ENCODE assay signal across 7 cellular contexts in genomic region chr5:126499742-126500396, GRCh38.
DNase-seq lines count a peak whose midpoint lies in the region; ATAC-seq, FAIRE-seq and TF ChIP-seq lines count a peak whose summit lies in the region.

No MANE protein-coding gene starts in this region.

- H3K4me1 Mint-ChIP-seq in activated T-helper 17 cell treated with anti-CD3 and anti-CD28 coated beads, Interleukin-2, amount 50 U/mL, for 72 hours: no peaks in the 10 kb centered on the region

- no peaks in the 10 kb centered on the region for H3K36me3 Mint-ChIP-seq in activated T-helper 17 cell treated with anti-CD3 and anti-CD28 coated beads, Interleukin-2, amount 50 U/mL, for 72 hours (ENCODE audit: low read depth)

- no peak overlapping the region for H3K27ac ChIP-seq in KMS-11

- H3K27me3 ChIP-seq in KMS-11 (ENCODE audit: insufficient read depth, low read depth): no peaks in the 10 kb centered on the region

- H3K9ac ChIP-seq in KMS-11: no peak overlapping the region

- no peaks in the 10 kb centered on the region for H3K79me2 ChIP-seq in KMS-11 (ENCODE audit: insufficient read depth, low read depth)

- DNase-seq in GM03348 (ENCODE audit: low spot score) (peak; percentile 27), left colon (no peak), HTR-8/SVneo (ENCODE audit: insufficient read length, low spot score) (no peak)
- DNase-seq in activated CD4-positive, CD25-positive, alpha-beta regulatory T cell (lab: John Stamatoyannopoulos, UW): no peak

- H3K4me3 ChIP-seq in KMS-11 (IDR thresholded peaks at IDR 0.05; ENCODE audit: insufficient read depth, low read depth, low read length): no peak overlapping the region

- H2AFZ ChIP-seq in KMS-11 (ENCODE audit: low read depth): no peak overlapping the region

- peak; percentile 67 for TF ChIP-seq CTCF in KMS-11 (conservative IDR thresholded peaks at IDR 0.05; ENCODE audit: low read depth, low read length)

- ATAC-seq in GM21381 (IDR thresholded peaks at IDR 0.05; ENCODE audit: unreplicated experiment) (peak; percentile 72), left colon (peak; percentile 53)
- ATAC-seq in activated T-helper 17 cell treated with anti-CD3 and anti-CD28 coated beads, Interleukin-2, amount 50 U/mL, for 72 hours (replicated peaks): peak; percentile 27

- H3K27me3 Mint-ChIP-seq in activated T-helper 17 cell treated with anti-CD3 and anti-CD28 coated beads, Interleukin-2, amount 50 U/mL, for 72 hours: no peaks in the 10 kb centered on the region

- no peak overlapping the region for H3K4me3 Mint-ChIP-seq in activated T-helper 17 cell treated with anti-CD3 and anti-CD28 coated beads, Interleukin-2, amount 50 U/mL, for 72 hours

- intact Hi-C loops in left colon (cut with DNase I, micrococcal nuclease): no loop called here

- FAIRE-seq in HTR-8/SVneo (lab: Jason Lieb, UNC): no peak

- H3K4me2 ChIP-seq in KMS-11: no peak overlapping the region

- H4K20me1 ChIP-seq in KMS-11 (ENCODE audit: insufficient read depth): no peaks in the 10 kb centered on the region

- no peaks in the 10 kb centered on the region for H3K9me3 Mint-ChIP-seq in activated T-helper 17 cell treated with anti-CD3 and anti-CD28 coated beads, Interleukin-2, amount 50 U/mL, for 72 hours

- no peaks in the 10 kb centered on the region for H3K36me3 ChIP-seq in KMS-11 (ENCODE audit: insufficient read depth)

- peaks cover 11% of the 10 kb centered on the region for H3K4me1 ChIP-seq in KMS-11 (ENCODE audit: low read depth, poor library complexity, severe bottlenecking)

- H3K27ac Mint-ChIP-seq in activated T-helper 17 cell treated with anti-CD3 and anti-CD28 coated beads, Interleukin-2, amount 50 U/mL, for 72 hours: no peak overlapping the region
